Comparison of ENCODE assay signal across 22 cellular contexts in genomic region chr7:39056153-39056552, GRCh38.
DNase-seq lines count a peak whose midpoint lies in the region; ATAC-seq, FAIRE-seq and TF ChIP-seq lines count a peak whose summit lies in the region.
"Had no signal": no experiment of that assay in that cellular context is flagged by ENCODE, and none has a peak within 500 bp of the region (broad histone marks: within the 10 kb centered on the region; RNA-seq: fewer than 3 reads in every experiment).

No MANE protein-coding gene starts in this region.

- H3K9me3 ChIP-seq in SK-N-SH (no peaks in the 10 kb centered on the region), MM.1S (replicated peaks; ENCODE audit: insufficient read depth, low read length) (no peaks in the 10 kb centered on the region), K562 (replicated peaks; ENCODE audit: control insufficient read depth, insufficient read depth, low read depth, low read length) (no peaks in the 10 kb centered on the region), colonic mucosa (no peaks in the 10 kb centered on the region)
- H3K9me3 ChIP-seq: A549 had no signal

- H3K4me1 Mint-ChIP-seq in activated CD8-positive, alpha-beta T cell treated with anti-CD3 and anti-CD28 coated beads, Interleukin-2, amount 10 ng/mL, durations not matched to agents 7 days and 5 days (ENCODE audit: low read depth): no peaks in the 10 kb centered on the region
- H3K4me1 Mint-ChIP-seq: B cell; CD4-positive, alpha-beta memory T cell; CD4-positive, CD25-positive, alpha-beta regulatory T cell; CD8-positive, alpha-beta memory T cell had no signal

- ATAC-seq in SK-N-SH treated with all-trans-retinoic acid at 6 μM for 48 hours: no peak
- no peak for ATAC-seq in K562
- ATAC-seq in activated CD8-positive, alpha-beta T cell treated with anti-CD3 and anti-CD28 coated beads, Interleukin-2, amount 10 ng/mL, durations not matched to agents 7 days and 5 days: no peak
- ATAC-seq: A549 had no signal

- no peaks in the 10 kb centered on the region for H3K27me3 ChIP-seq in SK-N-SH (ENCODE audit: insufficient read depth)
- H3K27me3 ChIP-seq in MM.1S (replicated peaks; ENCODE audit: insufficient read depth, low read length): no peaks in the 10 kb centered on the region
- H3K27me3 ChIP-seq in K562 (ENCODE audit: control insufficient read depth in 2 of 2, insufficient read depth in 2 of 2, low read length in 2 of 2): no peaks in the 10 kb centered on the region; a peak in 1 of 5 replicates
- H3K27me3 ChIP-seq in colonic mucosa: no peaks in the 10 kb centered on the region
- H3K27me3 ChIP-seq: BLaER1 treated with 17β-estradiol and CSF1 and Interleukin-3, amounts not matched to agents 10 nM and 100 nM had no signal

- POLR2A ChIA-PET in SK-N-SH (lab: Yijun Ruan, JAX): no interaction called here
- POLR2A ChIA-PET in K562 (lab: Yijun Ruan, JAX): no interaction called here
- POLR2A ChIA-PET in activated CD8-positive, alpha-beta T cell treated with anti-CD3 and anti-CD28 coated beads, Interleukin-2, amount 10 ng/mL, durations not matched to agents 7 days and 5 days (lab: Charles Lee): no interaction called here

- TF ChIP-seq EP300 in SK-N-SH (IDR thresholded peaks at IDR 0.05; ENCODE audit: borderline replicate concordance in 1 of 2, low read depth in 1 of 2, low read length in 1 of 2) (no peak), K562 (IDR thresholded peaks at IDR 0.05; ENCODE audit: low read length) (no peak)

- H3K27ac Mint-ChIP-seq in activated CD8-positive, alpha-beta T cell treated with anti-CD3 and anti-CD28 coated beads, Interleukin-2, amount 10 ng/mL, durations not matched to agents 7 days and 5 days: no peak overlapping the region
- H3K27ac Mint-ChIP-seq: B cell; CD4-positive, alpha-beta memory T cell; CD4-positive, CD25-positive, alpha-beta regulatory T cell; CD8-positive, alpha-beta memory T cell had no signal

- H3K27ac ChIP-seq in SK-N-SH (ENCODE audit: low read depth in 2 of 2, low read length in 1 of 2) (no peak overlapping the region), MM.1S (ENCODE audit: low read length) (no peak overlapping the region), K562 (ENCODE audit: extremely low read depth, low read depth, low read length) (no peak overlapping the region), colonic mucosa (no peak overlapping the region)
- H3K27ac ChIP-seq: 22Rv1; A549; BLaER1 treated with 17β-estradiol and CSF1 and Interleukin-3, amounts not matched to agents 10 nM and 100 nM; C4-2B had no signal

- H2AFZ ChIP-seq in SK-N-SH (ENCODE audit: low read depth) (no peak overlapping the region), MM.1S (ENCODE audit: low read length) (no peak overlapping the region), K562 (ENCODE audit: low read depth, low read length) (no peak overlapping the region)

- in situ Hi-C loops in K562 (cut with MboI): no loop called here

- no peak for TF ChIP-seq CTCF in SK-N-SH (IDR thresholded peaks at IDR 0.05)
- TF ChIP-seq CTCF in MM.1S (IDR thresholded peaks at IDR 0.05; ENCODE audit: low read length): no peak
- no peak for TF ChIP-seq CTCF in K562 (IDR thresholded peaks at IDR 0.05 in 2 of 3, conservative IDR thresholded peaks at IDR 0.05 in 1 of 3; ENCODE audit: insufficient read depth in 2 of 3, low read depth in 1 of 3, low read length in 3 of 3)
- TF ChIP-seq CTCF in colonic mucosa (IDR thresholded peaks at IDR 0.05): no peak

- no peaks in the 10 kb centered on the region for H3F3A ChIP-seq in SK-N-SH (replicated peaks; ENCODE audit: insufficient read depth)
- no peaks in the 10 kb centered on the region for H3F3A ChIP-seq in MM.1S (ENCODE audit: insufficient read depth, low read length)

- TF ChIP-seq POLR2A in K562 (conservative IDR thresholded peaks at IDR 0.05): no peak

- H3K9me2 ChIP-seq in SK-N-SH (no peaks in the 10 kb centered on the region), MM.1S (replicated peaks; ENCODE audit: insufficient read depth, low read length) (no peaks in the 10 kb centered on the region)

- H3K79me2 ChIP-seq in SK-N-SH (ENCODE audit: insufficient read depth) (no peaks in the 10 kb centered on the region), MM.1S (ENCODE audit: low read length) (no peaks in the 10 kb centered on the region), K562 (ENCODE audit: control insufficient read depth, insufficient read depth, low read length) (no peaks in the 10 kb centered on the region)

- TF ChIP-seq RAD21 in SK-N-SH (IDR thresholded peaks at IDR 0.05; ENCODE audit: low read length): no peak
- TF ChIP-seq RAD21 in K562 (CRISPR knock-in tag; conservative IDR thresholded peaks at IDR 0.05 in 1 of 2, IDR thresholded peaks at IDR 0.05 in 1 of 2): no peak

- no peak for FAIRE-seq in K562 (lab: Jason Lieb, UNC)
- FAIRE-seq: A549, GM12891, GM19239 had no signal

- H3K36me3 Mint-ChIP-seq in activated CD8-positive, alpha-beta T cell treated with anti-CD3 and anti-CD28 coated beads, Interleukin-2, amount 10 ng/mL, durations not matched to agents 7 days and 5 days (ENCODE audit: low read depth): no peaks in the 10 kb centered on the region
- H3K36me3 Mint-ChIP-seq: CD4-positive, alpha-beta memory T cell; CD4-positive, CD25-positive, alpha-beta regulatory T cell; CD8-positive, alpha-beta memory T cell had no signal

- intact Hi-C loops in K562 (cut with micrococcal nuclease) (no loop called here), colonic mucosa (cut with DNase I) (no loop called here)

- no peaks in the 10 kb centered on the region for H3K9me3 Mint-ChIP-seq in activated CD8-positive, alpha-beta T cell treated with anti-CD3 and anti-CD28 coated beads, Interleukin-2, amount 10 ng/mL, durations not matched to agents 7 days and 5 days (ENCODE audit: insufficient read depth)

- no peaks in the 10 kb centered on the region for H4K20me1 ChIP-seq in SK-N-SH (ENCODE audit: insufficient read depth)
- no peaks in the 10 kb centered on the region for H4K20me1 ChIP-seq in MM.1S (ENCODE audit: insufficient read depth, low read length)
- no peaks in the 10 kb centered on the region; the same call in 1 of the 2 replicates for H4K20me1 ChIP-seq in K562 (replicated peaks; ENCODE audit: control insufficient read depth, insufficient read depth, low read length)
- H4K20me1 ChIP-seq: BLaER1 treated with 17β-estradiol and CSF1 and Interleukin-3, amounts not matched to agents 10 nM and 100 nM had no signal

- no peak overlapping the region for H3K4me3 ChIP-seq in SK-N-SH (ENCODE audit: low read depth in 2 of 2, low read length in 1 of 2)
- H3K4me3 ChIP-seq in MM.1S (ENCODE audit: low read length): no peak overlapping the region
- H3K4me3 ChIP-seq in K562: no peak overlapping the region
- H3K4me3 ChIP-seq in colonic mucosa: no peak overlapping the region
- H3K4me3 ChIP-seq: A549; BLaER1 treated with 17β-estradiol and CSF1 and Interleukin-3, amounts not matched to agents 10 nM and 100 nM had no signal

- no peak overlapping the region for H3K4me3 Mint-ChIP-seq in activated CD8-positive, alpha-beta T cell treated with anti-CD3 and anti-CD28 coated beads, Interleukin-2, amount 10 ng/mL, durations not matched to agents 7 days and 5 days
- H3K4me3 Mint-ChIP-seq: B cell; CD4-positive, alpha-beta memory T cell; CD4-positive, CD25-positive, alpha-beta regulatory T cell; CD8-positive, alpha-beta memory T cell had no signal

- 0% methylated on average over 1 of the region's 1 CpG for WGBS in SK-N-SH (ENCODE audit: low lambda C conversion rate)
- WGBS in K562 (ENCODE audit: insufficient coverage, low coverage, missing lambda C conversion rate): 4% methylated on average over 1 of the region's 1 CpG

- no peaks in the 10 kb centered on the region for H3K4me1 ChIP-seq in SK-N-SH (ENCODE audit: control insufficient read depth in 1 of 2, insufficient read depth in 2 of 2, low read depth in 1 of 2, low read length in 1 of 2)
- H3K4me1 ChIP-seq in MM.1S (ENCODE audit: low read length): peaks cover 14% of the 10 kb centered on the region
- H3K4me1 ChIP-seq in K562 (replicated peaks in 1 of 2; ENCODE audit: control insufficient read depth in 2 of 2, insufficient read depth in 2 of 2, low read length in 2 of 2): no peaks in the 10 kb centered on the region
- H3K4me1 ChIP-seq in colonic mucosa: no peaks in the 10 kb centered on the region
- H3K4me1 ChIP-seq: A549; BLaER1 treated with 17β-estradiol and CSF1 and Interleukin-3, amounts not matched to agents 10 nM and 100 nM had no signal

- H3K9ac ChIP-seq in SK-N-SH (no peak overlapping the region), MM.1S (ENCODE audit: low read length) (no peak overlapping the region), K562 (ENCODE audit: insufficient read depth in 1 of 2, low read depth in 2 of 2, low read length in 2 of 2) (no peak overlapping the region), colonic mucosa (ENCODE audit: low read depth in 2 of 2, low read length in 2 of 2) (no peak overlapping the region)
- H3K9ac ChIP-seq: BLaER1 treated with 17β-estradiol and CSF1 and Interleukin-3, amounts not matched to agents 10 nM and 100 nM had no signal

- H3K9me1 ChIP-seq in K562 (ENCODE audit: control insufficient read depth, insufficient read depth, low read length): no peaks in the 10 kb centered on the region

- no TSS peak for BruUV-seq in K562 (replicated peaks; lab: Mats Ljungman, UMichigan)

- no peak overlapping the region for H3K4me2 ChIP-seq in SK-N-SH
- peak overlapping the region; percentile 33; the same call in 1 of the 2 replicates for H3K4me2 ChIP-seq in MM.1S (ENCODE audit: low read depth, low read length)
- no peak overlapping the region for H3K4me2 ChIP-seq in K562 (ENCODE audit: insufficient read depth, low read length)
- H3K4me2 ChIP-seq: A549; BLaER1 treated with 17β-estradiol and CSF1 and Interleukin-3, amounts not matched to agents 10 nM and 100 nM had no signal

- no peak for DNase-seq in SK-N-SH
- DNase-seq in MM.1S: no peak
- DNase-seq in K562 (ENCODE audit: extremely low read depth in 1 of 4, low spot score in 3 of 4): no peak
- DNase-seq in colonic mucosa: no peak
- DNase-seq in activated CD8-positive, alpha-beta T cell treated with anti-CD3 and anti-CD28 coated beads, Interleukin-2, amount 10 ng/mL, durations not matched to agents 7 days and 5 days: no peak
- DNase-seq in CD1c-positive myeloid dendritic cell (ENCODE audit: extremely low spot score): no peak
- DNase-seq: AML-193; Calu3; CD4-positive, alpha-beta memory T cell; CD4-positive, CD25-positive, alpha-beta regulatory T cell; CD8-positive, alpha-beta memory T cell; COR-L47; DMS79 treated with DMSO at 0.1 percent for 48 hours; GF-D8 had no signal

- H3K27me3 Mint-ChIP-seq in activated CD8-positive, alpha-beta T cell treated with anti-CD3 and anti-CD28 coated beads, Interleukin-2, amount 10 ng/mL, durations not matched to agents 7 days and 5 days (ENCODE audit: low read depth): no peaks in the 10 kb centered on the region
- H3K27me3 Mint-ChIP-seq: CD4-positive, CD25-positive, alpha-beta regulatory T cell had no signal

- CTCF ChIA-PET in SK-N-SH (lab: Yijun Ruan, JAX) (no interaction called here), K562 (lab: Yijun Ruan, JAX; ENCODE audit: low intra/inter-chr PET ratio) (no interaction called here)
- CTCF ChIA-PET in activated CD8-positive, alpha-beta T cell treated with anti-CD3 and anti-CD28 coated beads, Interleukin-2, amount 10 ng/mL, durations not matched to agents 7 days and 5 days (lab: Charles Lee): no interaction called here

- H3K36me3 ChIP-seq in SK-N-SH (replicated peaks in 1 of 2; ENCODE audit: control insufficient read depth in 1 of 2, insufficient read depth in 2 of 2, low read length in 1 of 2) (no peaks in the 10 kb centered on the region), MM.1S (replicated peaks; ENCODE audit: insufficient read depth, low read length) (no peaks in the 10 kb centered on the region), K562 (ENCODE audit: control insufficient read depth, insufficient read depth, low read length) (no peaks in the 10 kb centered on the region), colonic mucosa (no peaks in the 10 kb centered on the region)
- H3K36me3 ChIP-seq: BLaER1 treated with 17β-estradiol and CSF1 and Interleukin-3, amounts not matched to agents 10 nM and 100 nM had no signal
